7 cellular contexts compared by ENCODE assay signal in the genomic region with DNA sequence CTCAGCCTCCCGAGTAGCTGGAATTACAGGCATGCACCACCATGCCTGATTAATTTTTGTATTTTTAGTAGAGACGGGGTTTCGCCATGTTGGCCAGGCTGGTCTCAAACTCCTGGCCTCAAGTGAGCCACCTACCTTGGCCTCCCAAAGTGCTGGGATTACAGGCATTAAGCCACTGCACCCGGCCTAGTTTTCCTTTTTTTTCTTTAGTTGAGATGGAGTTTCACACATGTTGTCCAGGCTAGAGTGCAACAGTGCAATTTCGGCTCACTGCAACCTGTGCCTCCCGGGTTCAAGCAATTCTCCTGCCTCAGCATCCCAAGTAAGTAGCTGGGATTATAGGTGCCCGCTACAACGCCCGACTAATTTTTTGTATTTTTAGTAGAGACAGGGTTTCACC. TPM values are rescaled to one million over a fixed set of nuclear protein-coding genes. Genes with fewer than 3 reads are reported as not detected.
DNase-seq lines count a peak whose midpoint lies in the region; ATAC-seq, FAIRE-seq and TF ChIP-seq lines count a peak whose summit lies in the region.
"Not testable (repeated sequence)": the region's sequence is repeated elsewhere in the genome, so short reads cannot be mapped to it uniquely, and the experiment has no call there.
"Had no signal": no experiment of that assay in that cellular context is flagged by ENCODE, and none has a peak within 500 bp of the region (broad histone marks: within the 10 kb centered on the region; RNA-seq: fewer than 3 reads in every experiment).

No MANE protein-coding gene starts in this region.

- H3K4me3 Mint-ChIP-seq in activated T-cell treated with anti-CD3 and anti-CD28 coated beads, Interleukin-2, amount 50 U/mL, for 24 hours; neural progenitor cell: not testable (repeated sequence)

- H3K27me3 Mint-ChIP-seq in activated T-cell treated with anti-CD3 and anti-CD28 coated beads, Interleukin-2, amount 50 U/mL, for 24 hours; neural progenitor cell (ENCODE audit: insufficient read depth, low read depth): not testable (repeated sequence)

- BruUV-seq in K562 (replicated peaks; lab: Mats Ljungman, UMichigan), result not testable (repeated sequence)

- H3K36me3 ChIP-seq in K562 (ENCODE audit: control insufficient read depth, insufficient read depth, low read length) (peaks cover 74% of the 10 kb centered on the region), neural progenitor cell (peaks cover 21% of the 10 kb centered on the region)

- WGBS in K562 (ENCODE audit: insufficient coverage, low coverage, missing lambda C conversion rate), result 97% methylated on average over 8 of the region's 9 CpGs

- not testable (repeated sequence) for TF ChIP-seq POLR2A in K562 (conservative IDR thresholded peaks at IDR 0.05)

- not testable (repeated sequence) for H3K9me3 Mint-ChIP-seq in activated T-cell treated with anti-CD3 and anti-CD28 coated beads, Interleukin-2, amount 50 U/mL, for 24 hours; neural progenitor cell

- not testable (repeated sequence) for H4K20me1 ChIP-seq in K562 (replicated peaks; ENCODE audit: control insufficient read depth, insufficient read depth, low read length)
- H4K20me1 ChIP-seq in neural progenitor cell (ENCODE audit: low read depth), result peaks cover 67% of the 10 kb centered on the region

- peaks cover 89% of the 10 kb centered on the region for H3F3A ChIP-seq in neural progenitor cell (ENCODE audit: low read depth)

- TF ChIP-seq EP300 in K562 (IDR thresholded peaks at IDR 0.05; ENCODE audit: low read length), result not testable (repeated sequence)

- not testable (repeated sequence) for H3K4me1 ChIP-seq in K562 (replicated peaks in 1 of 2; ENCODE audit: control insufficient read depth in 2 of 2, insufficient read depth in 2 of 2, low read length in 2 of 2); neural progenitor cell

- not testable (repeated sequence) for H2AFZ ChIP-seq in K562 (ENCODE audit: low read depth, low read length); neural progenitor cell (replicated peaks)

- H3K27ac Mint-ChIP-seq in activated T-cell treated with anti-CD3 and anti-CD28 coated beads, Interleukin-2, amount 50 U/mL, for 24 hours, result peak overlapping the region; percentile 50
- not testable (repeated sequence) for H3K27ac Mint-ChIP-seq in neural progenitor cell

- not testable (repeated sequence) for H3K4me3 ChIP-seq in K562, neural progenitor cell

- in situ Hi-C loops in K562 (cut with MboI), result not testable (repeated sequence)

- H3K27ac ChIP-seq in 22Rv1 (0 out of 2 replicates have a peak overlapping the region, but pooled peaks have one; percentile 1), RWPE1 (peak overlapping the region; percentile 42), VCaP (peak overlapping the region; percentile 36; the same call in 1 of the 2 replicates), neural progenitor cell (peak overlapping the region; percentile 20)
- not testable (repeated sequence) for H3K27ac ChIP-seq in K562 (ENCODE audit: extremely low read depth, low read depth, low read length)

- H3K27me3 ChIP-seq in K562 (ENCODE audit: control insufficient read depth in 2 of 2, insufficient read depth in 2 of 2, low read length in 2 of 2); neural progenitor cell: not testable (repeated sequence)

- peaks cover 72% of the 10 kb centered on the region for H3K36me3 Mint-ChIP-seq in activated T-cell treated with anti-CD3 and anti-CD28 coated beads, Interleukin-2, amount 50 U/mL, for 24 hours (ENCODE audit: low read depth)
- peaks cover 23% of the 10 kb centered on the region for H3K36me3 Mint-ChIP-seq in neural progenitor cell

- not testable (repeated sequence) for H3K79me2 ChIP-seq in K562 (ENCODE audit: control insufficient read depth, insufficient read depth, low read length)
- H3K79me2 ChIP-seq in neural progenitor cell (ENCODE audit: low read depth), result peaks cover 46% of the 10 kb centered on the region

- CTCF ChIA-PET in RWPE1 (lab: Yijun Ruan, JAX), result interaction anchor here (0.6 to 1.0 kb wide), 4 partner anchors 8 to 767 kb away, joined by 3 read pairs; no protein-coding TSS in a partner anchor
- CTCF ChIA-PET in K562 (lab: Yijun Ruan, JAX; ENCODE audit: low intra/inter-chr PET ratio), result not testable (repeated sequence)

- intact Hi-C loops in K562 (cut with micrococcal nuclease), result not testable (repeated sequence)

- not testable (repeated sequence) for TF ChIP-seq RAD21 in K562 (CRISPR knock-in tag; conservative IDR thresholded peaks at IDR 0.05 in 1 of 2, IDR thresholded peaks at IDR 0.05 in 1 of 2)

- not testable (repeated sequence) for FAIRE-seq in K562 (lab: Jason Lieb, UNC)

- POLR2A ChIA-PET in RWPE1 (lab: Yijun Ruan, JAX; ENCODE audit: low non-redundant PET), result not testable (repeated sequence)
- POLR2A ChIA-PET in K562 (lab: Yijun Ruan, JAX), result interaction anchor here (0.6 to 6.3 kb wide), 11 partner anchors 8 to 268 kb away, joined by 3 to 58 read pairs (median 3); partner anchors contain the start of genes JPT1 and NUP85

- not testable (repeated sequence) for DNase-seq in RWPE1 (ENCODE audit: low spot score); activated T-cell treated with anti-CD3 and anti-CD28 coated beads, Interleukin-2, amount 50 U/mL, for 24 hours; K562 (ENCODE audit: extremely low read depth in 1 of 4, low spot score in 3 of 4); neural progenitor cell (ENCODE audit: low spot score)

- ATAC-seq in K562, result not testable (repeated sequence)

- not testable (repeated sequence) for H3K9me1 ChIP-seq in K562 (ENCODE audit: control insufficient read depth, insufficient read depth, low read length)

- H3K9me3 ChIP-seq in K562 (replicated peaks; ENCODE audit: control insufficient read depth, insufficient read depth, low read depth, low read length); neural progenitor cell (ENCODE audit: low read depth): not testable (repeated sequence)

- not testable (repeated sequence) for H3K4me2 ChIP-seq in K562 (ENCODE audit: insufficient read depth, low read length); neural progenitor cell

- not testable (repeated sequence) for TF ChIP-seq CTCF in 22Rv1 (IDR thresholded peaks at IDR 0.05); RWPE1 (conservative IDR thresholded peaks at IDR 0.05; ENCODE audit: low read depth); VCaP (conservative IDR thresholded peaks at IDR 0.05); K562 (IDR thresholded peaks at IDR 0.05 in 2 of 3, conservative IDR thresholded peaks at IDR 0.05 in 1 of 3; ENCODE audit: insufficient read depth in 2 of 3, low read depth in 1 of 3, low read length in 3 of 3); neural progenitor cell (IDR thresholded peaks at IDR 0.05)

- peaks cover 20% of the 10 kb centered on the region for H3K4me1 Mint-ChIP-seq in activated T-cell treated with anti-CD3 and anti-CD28 coated beads, Interleukin-2, amount 50 U/mL, for 24 hours (ENCODE audit: low read depth)
- not testable (repeated sequence) for H3K4me1 Mint-ChIP-seq in neural progenitor cell

- not testable (repeated sequence) for H3K9ac ChIP-seq in K562 (ENCODE audit: insufficient read depth in 1 of 2, low read depth in 2 of 2, low read length in 2 of 2); neural progenitor cell

RNA-seq across cellular contexts. Expression of gene NT5C, which starts 6.2 kb away (rescaled TPM):
- 23.9 and 63.5 TPM in 2 replicates for total RNA-seq in K562 (2011; cell fraction: chromatin; rRNA removed; ENCODE audit: low replicate concordance)
- 83.5 and 103 TPM in 2 replicates for total RNA-seq in K562 (2011; cell fraction: nucleolus; rRNA removed)
- total RNA-seq in K562 (2011; cell fraction: nucleoplasm; rRNA removed), result 34.3 and 56.2 TPM in 2 replicates
- total RNA-seq in K562 (2014; rRNA removed) (150 and 205 TPM in 2 replicates), K562 (2014; rRNA removed; fragmentation: Illumina TruSeq; extraction: Trizol) (21.5 and 31.6 TPM in 2 replicates), K562 (2015; rRNA removed; fragmentation: Illumina TruSeq; extraction: Trizol) (55.3 and 56.6 TPM in 2 replicates), K562 (2021) (94.3 and 95.0 TPM in 2 replicates), neural progenitor cell (ENCODE audit: low replicate concordance) (45.8 and 117 TPM in 2 replicates)
- polyA plus RNA-seq in K562 (2011; rRNA removed) (45.0 and 55.6 TPM in 2 replicates), K562 (2014; fragmentation: Illumina TruSeq; extraction: Trizol) (31.0 and 40.2 TPM in 2 replicates), K562 (2014; fragmentation: Nextera tagmentation; extraction: Ambion mirVana) (1 to 10 TPM; 2.9 to 5.0 TPM), K562 (2014; rRNA removed) (167 and 175 TPM in 2 replicates)
- polyA plus RNA-seq in K562 (2011; cell fraction: cytosol; rRNA removed), result 71.8 and 135 TPM in 2 replicates
- polyA plus RNA-seq in K562 (2011; cell fraction: nucleus; rRNA removed), result 170 and 227 TPM in 2 replicates
- polyA plus RNA-seq in K562 (2012), result 54.2 and 75.4 TPM in 2 replicates
- polyA minus RNA-seq in K562 (2011; rRNA and poly(A)+ RNA removed), result 6.2 and 7.8 TPM in 2 replicates
- 10.3 and 17.4 TPM in 2 replicates for polyA minus RNA-seq in K562 (2011; cell fraction: cytosol; rRNA and poly(A)+ RNA removed)
- 41.6 and 46.9 TPM in 2 replicates for polyA minus RNA-seq in K562 (2011; cell fraction: nucleus; rRNA and poly(A)+ RNA removed)

RNA-seq across cellular contexts. Expression of gene JPT1, which starts 16.6 kb away (rescaled TPM):
- 60.0 and 81.0 TPM in 2 replicates for total RNA-seq in K562 (2011; cell fraction: chromatin; rRNA removed; ENCODE audit: low replicate concordance)
- 77.1 and 90.4 TPM in 2 replicates for total RNA-seq in K562 (2011; cell fraction: nucleolus; rRNA removed)
- 68.9 and 75.0 TPM in 2 replicates for total RNA-seq in K562 (2011; cell fraction: nucleoplasm; rRNA removed)
- total RNA-seq in K562 (2014; rRNA removed) (131 and 132 TPM in 2 replicates), K562 (2014; rRNA removed; fragmentation: Illumina TruSeq; extraction: Trizol) (168 and 185 TPM in 2 replicates), K562 (2015; rRNA removed; fragmentation: Illumina TruSeq; extraction: Trizol) (290 and 292 TPM in 2 replicates), K562 (2021) (243 and 245 TPM in 2 replicates), neural progenitor cell (ENCODE audit: low replicate concordance) (236 and 286 TPM in 2 replicates)
- polyA plus RNA-seq in K562 (2011; rRNA removed) (54.0 and 56.7 TPM in 2 replicates), K562 (2014; fragmentation: Illumina TruSeq; extraction: Trizol) (276 and 277 TPM in 2 replicates), K562 (2014; fragmentation: Nextera tagmentation; extraction: Ambion mirVana) (10 to 100 TPM; 67.8 to 77.7 TPM), K562 (2014; rRNA removed) (144 and 237 TPM in 2 replicates)
- 112 and 122 TPM in 2 replicates for polyA plus RNA-seq in K562 (2011; cell fraction: cytosol; rRNA removed)
- 68.8 and 82.6 TPM in 2 replicates for polyA plus RNA-seq in K562 (2011; cell fraction: nucleus; rRNA removed)
- polyA plus RNA-seq in K562 (2012), result 165 and 353 TPM in 2 replicates
- 46.8 and 55.1 TPM in 2 replicates for polyA minus RNA-seq in K562 (2011; rRNA and poly(A)+ RNA removed)
- 131 and 146 TPM in 2 replicates for polyA minus RNA-seq in K562 (2011; cell fraction: cytosol; rRNA and poly(A)+ RNA removed)
- polyA minus RNA-seq in K562 (2011; cell fraction: nucleus; rRNA and poly(A)+ RNA removed), result 35.1 and 49.8 TPM in 2 replicates

RNA-seq across cellular contexts. Expression of gene ARMC7, which starts 28.0 kb away (rescaled TPM):
- 16.9 and 36.5 TPM in 2 replicates for total RNA-seq in K562 (2011; cell fraction: chromatin; rRNA removed; ENCODE audit: low replicate concordance)
- 20.5 and 25.8 TPM in 2 replicates for total RNA-seq in K562 (2011; cell fraction: nucleolus; rRNA removed)
- 16.9 and 19.5 TPM in 2 replicates for total RNA-seq in K562 (2011; cell fraction: nucleoplasm; rRNA removed)
- total RNA-seq in K562 (2014; rRNA removed) (5.9 and 10.2 TPM in 2 replicates), K562 (2014; rRNA removed; fragmentation: Illumina TruSeq; extraction: Trizol) (4.1 and 5.1 TPM in 2 replicates), K562 (2015; rRNA removed; fragmentation: Illumina TruSeq; extraction: Trizol) (9.5 and 10.1 TPM in 2 replicates), K562 (2021) (15.2 TPM in 2 replicates), neural progenitor cell (ENCODE audit: low replicate concordance) (1.9 and 4.3 TPM in 2 replicates)
- polyA plus RNA-seq in K562 (2011; rRNA removed) (3.9 and 8.0 TPM in 2 replicates), K562 (2014; fragmentation: Illumina TruSeq; extraction: Trizol) (8.7 and 12.7 TPM in 2 replicates), K562 (2014; fragmentation: Nextera tagmentation; extraction: Ambion mirVana) (1 to 10 TPM; 1.4 to 2.8 TPM), K562 (2014; rRNA removed) (5.9 and 8.9 TPM in 2 replicates)
- polyA plus RNA-seq in K562 (2011; cell fraction: cytosol; rRNA removed), result 9.1 and 13.1 TPM in 2 replicates
- polyA plus RNA-seq in K562 (2011; cell fraction: nucleus; rRNA removed), result 8.4 and 8.7 TPM in 2 replicates
- polyA plus RNA-seq in K562 (2012), result 15.4 and 16.8 TPM in 2 replicates
- 8.0 and 8.3 TPM in 2 replicates for polyA minus RNA-seq in K562 (2011; rRNA and poly(A)+ RNA removed)
- 8.3 and 9.9 TPM in 2 replicates for polyA minus RNA-seq in K562 (2011; cell fraction: cytosol; rRNA and poly(A)+ RNA removed)
- polyA minus RNA-seq in K562 (2011; cell fraction: nucleus; rRNA and poly(A)+ RNA removed), result 6.9 and 11.7 TPM in 2 replicates

RNA-seq across cellular contexts. Expression of gene SUMO2, which starts 45.0 kb away (rescaled TPM):
- 15.8 and 22.4 TPM in 2 replicates for total RNA-seq in K562 (2011; cell fraction: chromatin; rRNA removed; ENCODE audit: low replicate concordance)
- total RNA-seq in K562 (2011; cell fraction: nucleolus; rRNA removed), result 14.9 and 18.3 TPM in 2 replicates
- total RNA-seq in K562 (2011; cell fraction: nucleoplasm; rRNA removed), result 30.7 and 43.9 TPM in 2 replicates
- 170 and 203 TPM in 2 replicates for total RNA-seq in K562 (2014; rRNA removed)
- 379 and 441 TPM in 2 replicates for total RNA-seq in K562 (2014; rRNA removed; fragmentation: Illumina TruSeq; extraction: Trizol)
- total RNA-seq in K562 (2015; rRNA removed; fragmentation: Illumina TruSeq; extraction: Trizol), result 361 and 419 TPM in 2 replicates
- total RNA-seq in K562 (2021), result 511 and 520 TPM in 2 replicates
- 414 and 505 TPM in 2 replicates for polyA plus RNA-seq in K562 (2011; rRNA removed)
- 43.5 and 104 TPM in 2 replicates for polyA plus RNA-seq in K562 (2011; cell fraction: cytosol; rRNA removed)
- polyA plus RNA-seq in K562 (2011; cell fraction: nucleus; rRNA removed), result 60.3 and 118 TPM in 2 replicates
- polyA plus RNA-seq in K562 (2012), result 290 and 393 TPM in 2 replicates
- 233 and 262 TPM in 2 replicates for polyA plus RNA-seq in K562 (2014; fragmentation: Illumina TruSeq; extraction: Trizol)
- 100 to 1,000 TPM; 570 to 733 TPM for polyA plus RNA-seq in K562 (2014; fragmentation: Nextera tagmentation; extraction: Ambion mirVana)
- 157 and 222 TPM in 2 replicates for polyA plus RNA-seq in K562 (2014; rRNA removed)
- 133 and 157 TPM in 2 replicates for polyA minus RNA-seq in K562 (2011; rRNA and poly(A)+ RNA removed)
- 208 and 214 TPM in 2 replicates for polyA minus RNA-seq in K562 (2011; cell fraction: cytosol; rRNA and poly(A)+ RNA removed)
- polyA minus RNA-seq in K562 (2011; cell fraction: nucleus; rRNA and poly(A)+ RNA removed), result 9.2 and 28.8 TPM in 2 replicates
- total RNA-seq in neural progenitor cell (ENCODE audit: low replicate concordance), result 250 and 372 TPM in 2 replicates

RNA-seq across cellular contexts. Expression of gene SLC16A5, which starts 50.0 kb away (rescaled TPM):
- 3.1 and 9.9 TPM in 2 replicates for total RNA-seq in K562 (2011; cell fraction: chromatin; rRNA removed; ENCODE audit: low replicate concordance)
- total RNA-seq in K562 (2011; cell fraction: nucleolus; rRNA removed), result 6.2 and 7.8 TPM in 2 replicates
- 3.5 and 5.4 TPM in 2 replicates for total RNA-seq in K562 (2011; cell fraction: nucleoplasm; rRNA removed)
- total RNA-seq in K562 (2014; rRNA removed), result 0.65 and 1.1 TPM in 2 replicates
- 0.64 and 0.65 TPM in 2 replicates for total RNA-seq in K562 (2014; rRNA removed; fragmentation: Illumina TruSeq; extraction: Trizol)
- total RNA-seq in K562 (2015; rRNA removed; fragmentation: Illumina TruSeq; extraction: Trizol), result 0.33 and 0.75 TPM in 2 replicates
- 2.6 and 3.1 TPM in 2 replicates for total RNA-seq in K562 (2021)
- 1.2 and 1.8 TPM in 2 replicates for polyA plus RNA-seq in K562 (2011; rRNA removed)
- polyA plus RNA-seq in K562 (2011; cell fraction: cytosol; rRNA removed), result 2.0 and 4.5 TPM in 2 replicates
- 8.3 and 12.8 TPM in 2 replicates for polyA plus RNA-seq in K562 (2011; cell fraction: nucleus; rRNA removed)
- polyA plus RNA-seq in K562 (2012), result 1.1 and 4.0 TPM in 2 replicates
- polyA plus RNA-seq in K562 (2014; fragmentation: Illumina TruSeq; extraction: Trizol), result 0.91 and 1.8 TPM in 2 replicates
- under 1 TPM; 0.06 to 0.11 TPM for polyA plus RNA-seq in K562 (2014; fragmentation: Nextera tagmentation; extraction: Ambion mirVana)
- polyA plus RNA-seq in K562 (2014; rRNA removed), result 1.8 and 2.4 TPM in 2 replicates
- 0.63 and 0.88 TPM in 2 replicates for polyA minus RNA-seq in K562 (2011; rRNA and poly(A)+ RNA removed)
- polyA minus RNA-seq in K562 (2011; cell fraction: cytosol; rRNA and poly(A)+ RNA removed), result 2.2 and 2.7 TPM in 2 replicates
- 2.2 and 2.4 TPM in 2 replicates for polyA minus RNA-seq in K562 (2011; cell fraction: nucleus; rRNA and poly(A)+ RNA removed)
- total RNA-seq in neural progenitor cell (ENCODE audit: low replicate concordance), result 3.4 and 19.9 TPM in 2 replicates
- total RNA-seq: Daoy had no signal
